In the genomic region with DNA sequence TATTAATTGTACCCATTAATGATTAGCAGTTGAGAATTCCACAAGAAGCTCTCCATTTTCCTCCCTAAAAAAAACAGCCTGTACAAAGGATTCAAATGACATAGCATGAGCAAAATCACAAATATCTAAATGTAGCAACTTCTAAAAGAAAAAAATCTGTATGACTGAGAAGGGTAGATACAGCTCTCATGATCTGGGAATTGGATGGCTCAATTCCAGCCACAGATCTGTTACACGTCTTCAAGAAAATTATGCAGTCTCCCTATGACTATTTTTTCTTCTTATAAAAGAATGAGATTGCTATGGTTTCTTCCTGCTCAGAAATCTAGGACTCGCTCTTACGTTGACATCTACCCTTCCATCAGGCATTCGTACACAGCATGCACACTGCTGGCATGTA, we compare ENCODE assay signal across 25 cellular contexts.
A peak's percentile ranks its signal among the peaks of the same experiment; 100 is the strongest.
DNase-seq lines count a peak whose midpoint lies in the region; ATAC-seq, FAIRE-seq and TF ChIP-seq lines count a peak whose summit lies in the region.
"Had no signal": no experiment of that assay in that cellular context is flagged by ENCODE, and none has a peak within 500 bp of the region (broad histone marks: within the 10 kb centered on the region; RNA-seq: fewer than 3 reads in every experiment).

No MANE protein-coding gene starts in this region.

- no peaks in the 10 kb centered on the region for H3K9me3 Mint-ChIP-seq in naive thymus-derived CD8-positive, alpha-beta T cell
- H3K9me3 Mint-ChIP-seq: CD14-positive monocyte; CD4-positive, alpha-beta T cell; CD8-positive, alpha-beta memory T cell; HFFc6 had no signal

- H3K4me3 Mint-ChIP-seq in naive thymus-derived CD8-positive, alpha-beta T cell, result no peak overlapping the region
- H3K4me3 Mint-ChIP-seq: CD14-positive monocyte; CD4-positive, alpha-beta T cell; CD8-positive, alpha-beta memory T cell; HFFc6 had no signal

- H3K36me3 Mint-ChIP-seq in naive thymus-derived CD8-positive, alpha-beta T cell, result no peaks in the 10 kb centered on the region
- H3K36me3 Mint-ChIP-seq: CD14-positive monocyte; CD8-positive, alpha-beta memory T cell had no signal

- intact Hi-C loops in Right ventricle myocardium superior (cut with DNase I), result no loop called here
- intact Hi-C loops in right cardiac atrium (cut with DNase I), result no loop called here

- no peak overlapping the region for H3K4me2 ChIP-seq in parathyroid adenoma (ENCODE audit: low read length)
- H3K4me2 ChIP-seq: BLaER1 treated with 17β-estradiol and CSF1 and Interleukin-3, amounts not matched to agents 10 nM and 100 nM had no signal

- H3K4me3 ChIP-seq in right cardiac atrium (ENCODE audit: low read length), result no peak overlapping the region
- H3K4me3 ChIP-seq in adipocyte (ENCODE audit: low read length), result no peak overlapping the region
- no peak overlapping the region for H3K4me3 ChIP-seq in fibroblast of mammary gland (ENCODE audit: control insufficient read depth, low read depth, low read length)
- H3K4me3 ChIP-seq in parathyroid adenoma (ENCODE audit: low read depth, low read length), result no peak overlapping the region
- H3K4me3 ChIP-seq in small intestine (ENCODE audit: low read depth in 1 of 2, low read length in 2 of 2), result no peak overlapping the region
- H3K4me3 ChIP-seq: BLaER1 treated with 17β-estradiol and CSF1 and Interleukin-3, amounts not matched to agents 10 nM and 100 nM; HAP-1 had no signal

- H3K9me3 ChIP-seq in right cardiac atrium (ENCODE audit: control insufficient read depth, low read length) (no peaks in the 10 kb centered on the region), adipocyte (ENCODE audit: control insufficient read depth, low read length) (no peaks in the 10 kb centered on the region), parathyroid adenoma (ENCODE audit: control insufficient read depth, low read length) (no peaks in the 10 kb centered on the region), small intestine (ENCODE audit: control insufficient read depth, low read depth) (no peaks in the 10 kb centered on the region)
- H3K9me3 ChIP-seq: BE2C; BLaER1 treated with 17β-estradiol and CSF1 and Interleukin-3, amounts not matched to agents 10 nM and 100 nM; HAP-1 had no signal

- H3K27ac Mint-ChIP-seq in naive thymus-derived CD8-positive, alpha-beta T cell, result no peak overlapping the region
- H3K27ac Mint-ChIP-seq: CD4-positive, alpha-beta T cell; CD8-positive, alpha-beta memory T cell; HFFc6 had no signal

- peak overlapping the region; percentile 55 for H2AFZ ChIP-seq in parathyroid adenoma

- POLR2A ChIA-PET in naive thymus-derived CD8-positive, alpha-beta T cell (lab: Charles Lee), result no interaction called here

- no peaks in the 10 kb centered on the region for H3K4me1 Mint-ChIP-seq in naive thymus-derived CD8-positive, alpha-beta T cell
- H3K4me1 Mint-ChIP-seq: CD14-positive monocyte; CD8-positive, alpha-beta memory T cell had no signal

- H3K27ac ChIP-seq in right cardiac atrium (ENCODE audit: low read length) (no peak overlapping the region), parathyroid adenoma (no peak overlapping the region), small intestine (ENCODE audit: low read depth in 1 of 2, low read length in 1 of 2) (no peak overlapping the region)
- H3K27ac ChIP-seq: 22Rv1; BLaER1 treated with 17β-estradiol and CSF1 and Interleukin-3, amounts not matched to agents 10 nM and 100 nM had no signal

- no peaks in the 10 kb centered on the region for H3K79me2 ChIP-seq in parathyroid adenoma

- 67% methylated on average over 4 of the region's 4 CpGs for WGBS in right cardiac atrium
- 80 to 91% (median 90%) methylated on average over 4 of the region's 4 CpGs for WGBS in small intestine, 3 donors

- no peak for FAIRE-seq in small intestine (lab: Jason Lieb, UNC)
- FAIRE-seq: A204.1, D721Med, G401.6, GM12892, H54 had no signal

- H3K9ac ChIP-seq in adipocyte (ENCODE audit: low read length), result no peak overlapping the region
- no peak overlapping the region for H3K9ac ChIP-seq in parathyroid adenoma
- H3K9ac ChIP-seq: BLaER1 treated with 17β-estradiol and CSF1 and Interleukin-3, amounts not matched to agents 10 nM and 100 nM had no signal

- H3K27me3 Mint-ChIP-seq in naive thymus-derived CD8-positive, alpha-beta T cell, result peaks cover 0 to 16% (median 1%) of the 10 kb centered on the region in 5 donors

- H3K4me1 ChIP-seq in right cardiac atrium (ENCODE audit: control insufficient read depth, insufficient read depth, low read length) (no peaks in the 10 kb centered on the region), adipocyte (ENCODE audit: control insufficient read depth, insufficient read depth, low read length) (peaks cover 23% of the 10 kb centered on the region), parathyroid adenoma (peaks cover 7% of the 10 kb centered on the region), small intestine (ENCODE audit: control insufficient read depth in 2 of 2, insufficient read depth in 1 of 2, low read depth in 1 of 2, low read length in 1 of 2) (peaks cover 0 to 2% of the 10 kb centered on the region in 2 donors)
- H3K4me1 ChIP-seq: BE2C; BLaER1 treated with 17β-estradiol and CSF1 and Interleukin-3, amounts not matched to agents 10 nM and 100 nM had no signal

- ATAC-seq in Right ventricle myocardium superior (ENCODE audit: poor library complexity) (peak; percentile 17), right cardiac atrium (no peak), HG02870 (IDR thresholded peaks at IDR 0.05; ENCODE audit: unreplicated experiment) (no peak)
- no peak for ATAC-seq in naive thymus-derived CD8-positive, alpha-beta T cell

- H3K36me3 ChIP-seq in adipocyte (ENCODE audit: control insufficient read depth, insufficient read depth, low read length, severe bottlenecking), result no peaks in the 10 kb centered on the region
- H3K36me3 ChIP-seq in parathyroid adenoma (ENCODE audit: control insufficient read depth, insufficient read depth, low read length), result no peaks in the 10 kb centered on the region
- H3K36me3 ChIP-seq in small intestine (ENCODE audit: control insufficient read depth in 2 of 2, insufficient read depth in 2 of 2, low read length in 2 of 2), result no peaks in the 10 kb centered on the region
- H3K36me3 ChIP-seq: BE2C; BLaER1 treated with 17β-estradiol and CSF1 and Interleukin-3, amounts not matched to agents 10 nM and 100 nM; HAP-1 had no signal

- no peak for DNase-seq in Right ventricle myocardium superior
- DNase-seq in right cardiac atrium, result no peak
- DNase-seq in adipocyte (ENCODE audit: low read depth), result peak; percentile 20
- peak; percentile 25 for DNase-seq in fibroblast of mammary gland (ENCODE audit: low read depth)
- no peak for DNase-seq in naive thymus-derived CD8-positive, alpha-beta T cell
- no peak for DNase-seq in small intestine
- DNase-seq: AML-193; BE2C; CD4-positive, alpha-beta T cell; CD8-positive, alpha-beta memory T cell; DMS 273 treated with DMSO at 0.1 percent for 48 hours; DMS79 treated with DMSO at 0.1 percent for 48 hours; GOT3; HFFc6 had no signal

- no peak for TF ChIP-seq CTCF in fibroblast of mammary gland (conservative IDR thresholded peaks at IDR 0.05; ENCODE audit: control insufficient read depth, insufficient read depth, low read depth, low read length)
- TF ChIP-seq CTCF in parathyroid adenoma (IDR thresholded peaks at IDR 0.05), result no peak

- H3K27me3 ChIP-seq in right cardiac atrium (ENCODE audit: control insufficient read depth, insufficient read depth) (no peaks in the 10 kb centered on the region), adipocyte (replicated peaks; ENCODE audit: control insufficient read depth, insufficient read depth, low read length) (no peaks in the 10 kb centered on the region), parathyroid adenoma (ENCODE audit: control insufficient read depth, insufficient read depth, low read length) (no peaks in the 10 kb centered on the region), small intestine (ENCODE audit: control insufficient read depth in 2 of 2, insufficient read depth in 2 of 2, low read length in 2 of 2) (no peaks in the 10 kb centered on the region)
- H3K27me3 ChIP-seq: BLaER1 treated with 17β-estradiol and CSF1 and Interleukin-3, amounts not matched to agents 10 nM and 100 nM had no signal

Comparison
In these comparisons a context has a peak if more than half of its experiments do, and no peak if none do; other contexts are left out.
1. DNase-seq: peak in adipocyte (single experiment) and fibroblast of mammary gland (single experiment); none in Right ventricle myocardium superior (single experiment), right cardiac atrium (0 of 3), naive thymus-derived CD8-positive, alpha-beta T cell (0 of 10) and small intestine (single experiment).